8 cellular contexts compared by ENCODE assay signal in genomic region chr7:149027560-149028345, GRCh38. TPM values are rescaled to one million over a fixed set of nuclear protein-coding genes. Genes with fewer than 3 reads are reported as not detected.
DNase-seq lines count a peak whose midpoint lies in the region; ATAC-seq, FAIRE-seq and TF ChIP-seq lines count a peak whose summit lies in the region.

No MANE protein-coding gene starts in this region.

- peaks cover 7% of the 10 kb centered on the region; the same call in 1 of the 2 replicates for H3K36me3 ChIP-seq in SK-N-MC (ENCODE audit: insufficient read depth, low read length)
- H3K36me3 ChIP-seq in esophagus squamous epithelium: peaks cover 0 to 8% (median 0%) of the 10 kb centered on the region in 3 donors

- no peak for FAIRE-seq in HTR-8/SVneo (lab: Jason Lieb, UNC)

- H3K9me3 ChIP-seq in SK-N-MC (ENCODE audit: low read depth, low read length) (no peaks in the 10 kb centered on the region), esophagus squamous epithelium (no peaks in the 10 kb centered on the region)

- peak overlapping the region; percentile 96 for H3K4me3 Mint-ChIP-seq in T-helper 2 cell treated with Interferon-gamma antibody and Interleukin-4, amounts not matched to agents 5 μg/mL and 100 μg/mL, for 36 hours

- H3K4me3 ChIP-seq in SK-N-MC: peak overlapping the region; percentile 87
- H3K4me3 ChIP-seq in esophagus squamous epithelium: peak overlapping the region; percentile 82 to 95 (median 87)

- WGBS in esophagus squamous epithelium, 2 donors: 1% methylated on average over 10 to 18 of the region's 43 CpGs

- no peaks in the 10 kb centered on the region for H3K9me3 Mint-ChIP-seq in T-helper 2 cell treated with Interferon-gamma antibody and Interleukin-4, amounts not matched to agents 5 μg/mL and 100 μg/mL, for 36 hours

- no peak for TF ChIP-seq POLR2A in esophagus squamous epithelium (IDR thresholded peaks at IDR 0.05)

- peaks cover 8 to 44% (median 24%) of the 10 kb centered on the region in 3 donors for H3K4me1 ChIP-seq in esophagus squamous epithelium

- intact Hi-C loops in esophagus squamous epithelium (cut with DNase I): no loop called here

- peak overlapping the region; percentile 65; the same call in 1 of the 2 replicates for H3K27ac ChIP-seq in SK-N-MC
- H3K27ac ChIP-seq in esophagus squamous epithelium: peak overlapping the region; percentile 83 to 97 (median 95)

- peak overlapping the region; percentile 84 for H3K9ac ChIP-seq in SK-N-MC (ENCODE audit: insufficient read length)

- peak overlapping the region; percentile 94 for H3K27ac Mint-ChIP-seq in T-helper 2 cell treated with Interferon-gamma antibody and Interleukin-4, amounts not matched to agents 5 μg/mL and 100 μg/mL, for 36 hours

- ATAC-seq in omental fat pad (ENCODE audit: low FRiP score) (peak; percentile 0), GM21717 (IDR thresholded peaks at IDR 0.05; ENCODE audit: unreplicated experiment) (no peak)

- peaks cover 42% of the 10 kb centered on the region for H3K4me1 Mint-ChIP-seq in T-helper 2 cell treated with Interferon-gamma antibody and Interleukin-4, amounts not matched to agents 5 μg/mL and 100 μg/mL, for 36 hours (ENCODE audit: low read depth)

- H3K27me3 Mint-ChIP-seq in T-helper 2 cell treated with Interferon-gamma antibody and Interleukin-4, amounts not matched to agents 5 μg/mL and 100 μg/mL, for 36 hours (ENCODE audit: low read depth): peaks cover 3% of the 10 kb centered on the region

- peak; percentile 10 for DNase-seq in T-helper 2 cell treated with Interferon-gamma antibody and Interleukin-4, amounts not matched to agents 5 μg/mL and 100 μg/mL, for 36 hours (ENCODE audit: low spot score)
- DNase-seq in T-helper 2 cell (no peak), SK-N-MC (ENCODE audit: low read depth, low spot score) (no peak), esophagus squamous epithelium (lab: John Stamatoyannopoulos, UW) (no peak), omental fat pad (ENCODE audit: low spot score) (no peak), HTR-8/SVneo (ENCODE audit: insufficient read length, low spot score) (no peak), NCI-H2107 treated with DMSO at 0.1 percent for 48 hours (lab: John Stamatoyannopoulos, UW; ENCODE audit: unreplicated experiment) (no peak)

- no peaks in the 10 kb centered on the region for H3K27me3 ChIP-seq in esophagus squamous epithelium

- peaks cover 30% of the 10 kb centered on the region for H3K36me3 Mint-ChIP-seq in T-helper 2 cell treated with Interferon-gamma antibody and Interleukin-4, amounts not matched to agents 5 μg/mL and 100 μg/mL, for 36 hours (ENCODE audit: low read depth)

- TF ChIP-seq CTCF in esophagus squamous epithelium (IDR thresholded peaks at IDR 0.05) (no peak), omental fat pad (IDR thresholded peaks at IDR 0.05) (no peak)

RNA-seq across cellular contexts. Expression of gene PDIA4, which starts 0.6 kb away (rescaled TPM):
- total RNA-seq in esophagus squamous epithelium (100 to 1,000 TPM in 1 of 4 donors, 10 to 100 TPM in 3; 40.6 to 105 (median 86.1) TPM), omental fat pad (100 to 1,000 TPM in 1 of 4 donors, 10 to 100 TPM in 3; 57.1 to 114 (median 74.0) TPM)
